10 cellular contexts compared by ENCODE assay signal in the genomic region with DNA sequence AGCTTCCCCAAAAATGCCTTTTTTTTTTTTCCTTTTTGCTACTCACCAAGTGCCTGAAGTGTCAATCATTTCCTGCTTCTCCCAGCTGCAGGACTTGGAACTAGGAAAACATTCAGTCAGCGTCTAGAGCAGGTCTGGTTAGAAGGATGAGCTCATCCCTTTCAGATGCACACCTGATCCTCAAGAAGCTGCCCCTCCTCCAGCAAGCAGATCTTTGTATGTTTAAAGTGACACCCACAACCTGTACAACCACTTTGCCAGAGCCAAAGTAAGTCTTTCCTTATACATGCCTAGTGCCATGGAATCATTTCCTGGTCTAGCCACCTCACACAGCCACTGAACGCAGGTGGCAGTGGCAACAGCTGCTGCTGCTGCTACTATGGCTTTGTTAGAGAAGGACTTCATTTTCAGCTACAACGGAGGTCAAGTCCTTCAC. TPM values are rescaled to one million over a fixed set of nuclear protein-coding genes. Genes with fewer than 3 reads are reported as not detected.
DNase-seq lines count a peak whose midpoint lies in the region; ATAC-seq, FAIRE-seq and TF ChIP-seq lines count a peak whose summit lies in the region.
"Had no signal": no experiment of that assay in that cellular context is flagged by ENCODE, and none has a peak within 500 bp of the region (broad histone marks: within the 10 kb centered on the region; RNA-seq: fewer than 3 reads in every experiment).

No MANE protein-coding gene starts in this region.

- TF ChIP-seq RAD21 in H1 (IDR thresholded peaks at IDR 0.05 in 1 of 2, conservative IDR thresholded peaks at IDR 0.05 in 1 of 2; ENCODE audit: low read depth in 2 of 2, low read length in 2 of 2): no peak

- ATAC-seq in HG03520 (IDR thresholded peaks at IDR 0.05; ENCODE audit: unreplicated experiment) (no peak), HG03108 (IDR thresholded peaks at IDR 0.05; ENCODE audit: unreplicated experiment) (no peak), omental fat pad (ENCODE audit: low FRiP score) (no peak)
- ATAC-seq: activated naive CD8-positive, alpha-beta T cell treated with anti-CD3 and anti-CD28 coated beads, Interleukin-2, amount 50 U/mL, for 24 hours; heart left ventricle had no signal

- no peak for TF ChIP-seq EP300 in H1 (IDR thresholded peaks at IDR 0.05; ENCODE audit: borderline replicate concordance in 1 of 2, low read depth in 2 of 2, low read length in 2 of 2)

- H2BK15ac ChIP-seq in H1 (ENCODE audit: low read length): no peak overlapping the region

- H3K4me3 ChIP-seq in H1 (ENCODE audit: extremely low read depth in 1 of 4, insufficient read depth in 2 of 4, low read depth in 3 of 4, low read length in 4 of 4) (no peak overlapping the region), neural progenitor cell (no peak overlapping the region)
- H3K4me3 ChIP-seq: heart left ventricle had no signal

- no peak overlapping the region for H3K56ac ChIP-seq in H1 (replicated peaks; ENCODE audit: insufficient read length, low read depth, low read length)

- H3K79me2 ChIP-seq in H1 (ENCODE audit: control insufficient read depth in 1 of 2, insufficient read depth in 2 of 2, low read length in 2 of 2): peaks cover 0 to 2% of the 10 kb centered on the region in 2 experiments; a peak in 1 of 4 replicates
- H3K79me2 ChIP-seq in neural progenitor cell (ENCODE audit: low read depth): peaks cover 24% of the 10 kb centered on the region

- peaks cover 6% of the 10 kb centered on the region for H3F3A ChIP-seq in neural progenitor cell (ENCODE audit: low read depth)

- no peaks in the 10 kb centered on the region for H3K79me1 ChIP-seq in H1 (ENCODE audit: low read depth, low read length)

- no peaks in the 10 kb centered on the region for H3K9me3 ChIP-seq in H1 (ENCODE audit: insufficient read depth in 2 of 2, low read depth in 1 of 2, low read length in 1 of 2)
- no peaks in the 10 kb centered on the region for H3K9me3 ChIP-seq in neural progenitor cell (ENCODE audit: low read depth)
- H3K9me3 ChIP-seq: heart left ventricle had no signal

- H2BK5ac ChIP-seq in H1 (ENCODE audit: low read depth, low read length): peak overlapping the region; percentile 45; the same call in 1 of the 2 replicates

- no peak overlapping the region for H4K91ac ChIP-seq in H1 (replicated peaks; ENCODE audit: insufficient read length, low read length)

- POLR2A ChIA-PET in H1 (lab: Charles Lee; ENCODE audit: partially characterized antibody): interaction anchor here (1.5 to 2.6 kb wide), 3 partner anchors 10 to 141 kb away, joined by 3 to 20 read pairs (median 5); partner anchors contain the start of gene USP54

- H3K4me2 ChIP-seq in H1 (ENCODE audit: insufficient read depth in 1 of 2, low read depth in 2 of 2, low read length in 2 of 2) (peak overlapping the region; percentile 31 to 54; a peak in 2 of 4 replicates), neural progenitor cell (no peak overlapping the region)

- no peak for FAIRE-seq in H1 (lab: Jason Lieb, UNC)

- H3K4me1 ChIP-seq in H1 (replicated peaks in 1 of 4; ENCODE audit: control insufficient read depth in 3 of 4, insufficient read depth in 4 of 4, low read length in 3 of 4) (peaks cover 0 to 6% (median 1%) of the 10 kb centered on the region in 4 experiments; a peak in 2 of 7 replicates), neural progenitor cell (no peaks in the 10 kb centered on the region)
- H3K4me1 ChIP-seq: heart left ventricle had no signal

- H3K9me3 Mint-ChIP-seq in neural progenitor cell: no peaks in the 10 kb centered on the region
- H3K9me3 Mint-ChIP-seq: activated naive CD8-positive, alpha-beta T cell treated with anti-CD3 and anti-CD28 coated beads, Interleukin-2, amount 50 U/mL, for 24 hours had no signal

- no peak overlapping the region for H2BK12ac ChIP-seq in H1 (ENCODE audit: low read depth, low read length)

- no peak overlapping the region for H3K4ac ChIP-seq in H1 (replicated peaks; ENCODE audit: insufficient read length, low read depth, low read length)

- H2AK5ac ChIP-seq in H1 (ENCODE audit: low read depth, low read length): no peak overlapping the region

- H3K36me3 ChIP-seq in H1 (ENCODE audit: control insufficient read depth in 2 of 4, insufficient read depth in 4 of 4, low read length in 3 of 4): no peaks in the 10 kb centered on the region
- no peaks in the 10 kb centered on the region for H3K36me3 ChIP-seq in neural progenitor cell
- H3K36me3 ChIP-seq: heart left ventricle had no signal

- H3K23ac ChIP-seq in H1 (ENCODE audit: insufficient read length): no peak overlapping the region

- H3K36me3 Mint-ChIP-seq in neural progenitor cell: peaks cover 4% of the 10 kb centered on the region

- no peak overlapping the region for H3K27ac Mint-ChIP-seq in neural progenitor cell
- H3K27ac Mint-ChIP-seq: activated naive CD8-positive, alpha-beta T cell treated with anti-CD3 and anti-CD28 coated beads, Interleukin-2, amount 50 U/mL, for 24 hours had no signal

- no peak overlapping the region for H2AFZ ChIP-seq in H1 (ENCODE audit: low read length)
- no peak overlapping the region for H2AFZ ChIP-seq in neural progenitor cell (replicated peaks)

- H4K5ac ChIP-seq in H1 (ENCODE audit: insufficient read length, low read depth, low read length): peak overlapping the region; percentile 6

- CTCF ChIA-PET in H1 (lab: Charles Lee; ENCODE audit: partially characterized antibody): interaction anchor here (0.8 to 1.3 kb wide), 4 partner anchors 9 to 72 kb away, joined by 3 to 5 read pairs (median 4); no protein-coding TSS in a partner anchor

- DNase-seq in DMS79 (lab: John Stamatoyannopoulos, UW) (peak; percentile 76), NCI-H2107 treated with DMSO at 0.1 percent for 48 hours (lab: John Stamatoyannopoulos, UW; ENCODE audit: unreplicated experiment) (peak; percentile 44), H1 (ENCODE audit: low read depth in 1 of 2, low spot score in 2 of 2) (no peak), neural progenitor cell (ENCODE audit: low spot score) (no peak), hepatic stellate cell (ENCODE audit: low spot score) (no peak), omental fat pad (ENCODE audit: low spot score) (no peak)
- DNase-seq: activated naive CD8-positive, alpha-beta T cell treated with anti-CD3 and anti-CD28 coated beads, Interleukin-2, amount 50 U/mL, for 24 hours; heart left ventricle had no signal

- no peaks in the 10 kb centered on the region for H3K23me2 ChIP-seq in H1 (ENCODE audit: low read depth, low read length)

- H4K20me1 ChIP-seq in H1 (replicated peaks in 1 of 2; ENCODE audit: control insufficient read depth in 1 of 2, insufficient read depth in 2 of 2, low read length in 2 of 2) (no peaks in the 10 kb centered on the region), neural progenitor cell (ENCODE audit: low read depth) (peaks cover 13% of the 10 kb centered on the region)

- H3K27me3 Mint-ChIP-seq in neural progenitor cell (ENCODE audit: insufficient read depth, low read depth): peaks cover 2% of the 10 kb centered on the region
- H3K27me3 Mint-ChIP-seq: activated naive CD8-positive, alpha-beta T cell treated with anti-CD3 and anti-CD28 coated beads, Interleukin-2, amount 50 U/mL, for 24 hours had no signal

- no peak for TF ChIP-seq POLR2A in H1 (IDR thresholded peaks at IDR 0.05; ENCODE audit: control extremely low read depth in 1 of 2, low read depth in 2 of 2, low read length in 2 of 2)

- H3K27ac ChIP-seq in H1 (ENCODE audit: low read depth, low read length) (no peak overlapping the region; the same call in 1 of the 2 replicates), neural progenitor cell (peak overlapping the region; percentile 29)
- H3K27ac ChIP-seq: heart left ventricle had no signal

- 46% methylated on average over 3 of the region's 3 CpGs; no CpG with 5 or more reads in 1 of the 2 experiments for WGBS in H1 (ENCODE audit: extremely low coverage in 1 of 2, insufficient coverage in 1 of 2, insufficient read length in 1 of 2, insufficient replicate concordance in 2 of 2, low coverage in 1 of 2, low lambda C conversion rate in 2 of 2, missing lambda C conversion rate in 1 of 2), 2 experiments

- no peak overlapping the region for H3K4me3 Mint-ChIP-seq in neural progenitor cell
- H3K4me3 Mint-ChIP-seq: activated naive CD8-positive, alpha-beta T cell treated with anti-CD3 and anti-CD28 coated beads, Interleukin-2, amount 50 U/mL, for 24 hours had no signal

- H3K27me3 ChIP-seq in H1 (replicated peaks in 1 of 4; ENCODE audit: control insufficient read depth in 3 of 4, extremely low read depth in 1 of 4, insufficient read depth in 3 of 4, low read length in 3 of 4) (no peaks in the 10 kb centered on the region), neural progenitor cell (no peaks in the 10 kb centered on the region)
- H3K27me3 ChIP-seq: heart left ventricle had no signal

- no peak overlapping the region for H4K8ac ChIP-seq in H1 (ENCODE audit: extremely low read depth, insufficient read depth, low read length)

- TF ChIP-seq CTCF in H1 (IDR thresholded peaks at IDR 0.05; ENCODE audit: control extremely low read depth in 1 of 3, insufficient read depth in 1 of 3, low read depth in 1 of 3, low read length in 3 of 3) (no peak), neural progenitor cell (IDR thresholded peaks at IDR 0.05) (no peak), omental fat pad (IDR thresholded peaks at IDR 0.05) (no peak)

- no peak overlapping the region for H3K14ac ChIP-seq in H1 (ENCODE audit: insufficient read length)

- H3K4me1 Mint-ChIP-seq in neural progenitor cell: peaks cover 7% of the 10 kb centered on the region
- H3K4me1 Mint-ChIP-seq: activated naive CD8-positive, alpha-beta T cell treated with anti-CD3 and anti-CD28 coated beads, Interleukin-2, amount 50 U/mL, for 24 hours had no signal

- H2BK120ac ChIP-seq in H1 (replicated peaks; ENCODE audit: low read depth, low read length): no peak overlapping the region

- peak overlapping the region; percentile 52; the same call in 1 of the 2 replicates for H2BK20ac ChIP-seq in H1 (ENCODE audit: low read length)

- no peak overlapping the region for H3K9ac ChIP-seq in H1 (replicated peaks in 1 of 4; ENCODE audit: extremely low read depth in 1 of 4, low read depth in 3 of 4, low read length in 3 of 4)
- no peak overlapping the region for H3K9ac ChIP-seq in neural progenitor cell

- no peak overlapping the region for H3K18ac ChIP-seq in H1 (ENCODE audit: extremely low read depth, low read length)

RNA-seq across cellular contexts. Expression of gene USP54, which starts 10.4 kb away (rescaled TPM):
- 56.6 and 65.6 TPM in 2 replicates for total RNA-seq in H1 (2021; fragmentation: NEBNext Ultra II Directional; extraction: Animal tissue kit (Norgen Biotek cat#: 25700))
- polyA plus RNA-seq in H1 (2011; rRNA removed): 31.0 and 46.2 TPM in 2 replicates
- polyA plus RNA-seq in H1 (2011; cell fraction: cytosol; rRNA removed): 39.5 TPM
- polyA plus RNA-seq in H1 (2011; cell fraction: nucleus; rRNA removed): 43.5 TPM
- polyA plus RNA-seq in H1 (2012, experiment 1 of 2): 34.8 to 42.8 TPM (median 37.9 TPM) in 4 replicates
- 2.9 TPM for polyA plus RNA-seq in H1 (2012, experiment 2 of 2)
- 18.5 TPM for polyA plus RNA-seq in H1 (2013, experiment 1 of 2)
- polyA plus RNA-seq in H1 (2013, experiment 2 of 2): 17.3 TPM
- polyA minus RNA-seq in H1 (2011; rRNA and poly(A)+ RNA removed): 108 and 171 TPM in 2 replicates
- 41.7 TPM for polyA minus RNA-seq in H1 (2011; cell fraction: cytosol; rRNA and poly(A)+ RNA removed)
- 64.5 TPM for polyA minus RNA-seq in H1 (2011; cell fraction: nucleus; rRNA and poly(A)+ RNA removed)
- total RNA-seq in neural progenitor cell (ENCODE audit: low replicate concordance) (50.6 and 97.2 TPM in 2 replicates), omental fat pad (10 to 100 TPM in 3 of 4 donors, 1 to 10 TPM in 1; 9.2 to 28.1 (median 20.2) TPM)

RNA-seq across cellular contexts. Expression of gene MYOZ1, which starts 39.8 kb away (rescaled TPM):
- 2.6 and 2.7 TPM in 2 replicates for total RNA-seq in H1 (2021; fragmentation: NEBNext Ultra II Directional; extraction: Animal tissue kit (Norgen Biotek cat#: 25700))
- 3.0 and 3.3 TPM in 2 replicates for polyA plus RNA-seq in H1 (2011; rRNA removed)
- 3.5 TPM for polyA plus RNA-seq in H1 (2011; cell fraction: cytosol; rRNA removed)
- polyA plus RNA-seq in H1 (2011; cell fraction: nucleus; rRNA removed): 2.5 TPM
- 2.6 to 4.3 TPM (median 3.8 TPM) in 4 replicates for polyA plus RNA-seq in H1 (2012, experiment 1 of 2)
- 5.2 TPM for polyA plus RNA-seq in H1 (2012, experiment 2 of 2)
- 1.2 TPM for polyA plus RNA-seq in H1 (2013, experiment 1 of 2)
- 1.6 TPM for polyA plus RNA-seq in H1 (2013, experiment 2 of 2)
- 1.4 and 2.0 TPM in 2 replicates for polyA minus RNA-seq in H1 (2011; rRNA and poly(A)+ RNA removed)
- not detected for polyA minus RNA-seq in H1 (2011; cell fraction: cytosol; rRNA and poly(A)+ RNA removed)
- 0.70 TPM for polyA minus RNA-seq in H1 (2011; cell fraction: nucleus; rRNA and poly(A)+ RNA removed)
- total RNA-seq in neural progenitor cell (ENCODE audit: low replicate concordance) (1.2 and 1.9 TPM in 2 replicates), omental fat pad (1 to 10 TPM in 2 of 4 donors, under 1 TPM in 1, not detected in 1; 0.82 to 1.9 (median 1.6) TPM)

RNA-seq across cellular contexts. Expression of gene SYNPO2L, which starts 54.3 kb away (rescaled TPM):
- 0.11 and 0.19 TPM in 2 replicates for total RNA-seq in H1 (2021; fragmentation: NEBNext Ultra II Directional; extraction: Animal tissue kit (Norgen Biotek cat#: 25700))
- 0.05 and 0.06 TPM in 2 replicates for polyA plus RNA-seq in H1 (2011; rRNA removed)
- 0.06 TPM for polyA plus RNA-seq in H1 (2011; cell fraction: cytosol; rRNA removed)
- polyA plus RNA-seq in H1 (2011; cell fraction: nucleus; rRNA removed): 0.31 TPM
- polyA plus RNA-seq in H1 (2012, experiment 1 of 2): 0.19 to 0.51 TPM (median 0.31 TPM) in 4 replicates
- 0.05 TPM for polyA plus RNA-seq in H1 (2012, experiment 2 of 2)
- 0.10 TPM for polyA plus RNA-seq in H1 (2013, experiment 1 of 2)
- polyA plus RNA-seq in H1 (2013, experiment 2 of 2): 0.06 TPM
- 0.34 and 0.47 TPM in 2 replicates for polyA minus RNA-seq in H1 (2011; rRNA and poly(A)+ RNA removed)
- polyA minus RNA-seq in H1 (2011; cell fraction: cytosol; rRNA and poly(A)+ RNA removed): 0.44 TPM
- polyA minus RNA-seq in H1 (2011; cell fraction: nucleus; rRNA and poly(A)+ RNA removed): 0.70 TPM
- total RNA-seq in neural progenitor cell (ENCODE audit: low replicate concordance) (0.06 and 0.13 TPM in 2 replicates), omental fat pad (under 1 TPM in 1 of 4 donors, not detected in 3; 0.13 TPM)

Comparison
In these comparisons a context has a peak if more than half of its experiments do, and no peak if none do; other contexts are left out.
1. DNase-seq: peak in DMS79 (single experiment) and NCI-H2107 treated with DMSO at 0.1 percent for 48 hours (single experiment); none in H1 (0 of 2), neural progenitor cell (single experiment), hepatic stellate cell (single experiment) and omental fat pad (single experiment).